ENCODE assay signal across 16 cellular contexts in the genomic region with DNA sequence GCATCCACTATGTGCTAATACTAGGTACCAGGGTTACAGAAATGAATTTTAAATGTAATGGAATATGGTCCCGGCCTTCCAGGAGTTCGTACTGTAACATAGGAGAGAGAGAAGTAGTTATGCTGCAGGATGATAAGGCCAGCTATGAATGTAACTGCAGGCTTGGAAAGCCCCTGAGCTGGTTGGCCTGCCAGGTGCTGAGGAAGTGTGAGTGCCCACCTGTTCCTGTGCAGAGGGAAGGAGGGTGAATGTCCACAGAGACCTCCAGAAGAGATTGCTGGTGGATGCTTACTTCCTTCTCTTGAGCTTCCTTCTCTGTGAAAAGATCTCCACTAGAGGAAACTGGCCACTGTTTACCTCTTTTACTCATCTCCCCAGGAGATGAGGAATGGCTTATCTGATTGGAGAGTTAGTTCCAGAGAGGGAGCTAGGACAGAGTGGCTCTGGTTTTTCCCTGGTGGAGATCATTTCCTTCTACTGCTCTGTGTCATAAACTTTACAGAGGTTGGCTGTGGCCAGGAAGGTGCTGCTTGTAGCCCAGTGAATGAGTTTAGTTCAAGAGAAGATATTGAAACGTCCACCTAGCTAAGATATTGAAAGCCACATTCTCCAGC.
DNase-seq lines count a peak whose midpoint lies in the region; FAIRE-seq and TF ChIP-seq lines count a peak whose summit lies in the region.
"Had no signal": no experiment of that assay in that cellular context is flagged by ENCODE, and none has a peak within 500 bp of the region (broad histone marks: within the 10 kb centered on the region; RNA-seq: fewer than 3 reads in every experiment).

No MANE protein-coding gene starts in this region.

- no peak overlapping the region for H3K27ac ChIP-seq in osteoblast (ENCODE audit: low read depth, low read length)

- H3K36me3 Mint-ChIP-seq in HFFc6 (ENCODE audit: low read depth) = peaks cover 10% of the 10 kb centered on the region
- H3K36me3 Mint-ChIP-seq: CD4-positive, CD25-positive, alpha-beta regulatory T cell had no signal

- peaks cover 62% of the 10 kb centered on the region for H3K4me1 Mint-ChIP-seq in HFFc6 (ENCODE audit: low read depth)

- peaks cover 1% of the 10 kb centered on the region; the same call in 1 of the 2 replicates for H3K27me3 Mint-ChIP-seq in HFFc6 (ENCODE audit: insufficient read depth)

- H4K20me1 ChIP-seq in osteoblast (ENCODE audit: insufficient read depth, low read length) = no peaks in the 10 kb centered on the region

- TF ChIP-seq CTCF in HFFc6 (IDR thresholded peaks at IDR 0.05) = no peak
- no peak for TF ChIP-seq CTCF in osteoblast (IDR thresholded peaks at IDR 0.05; ENCODE audit: extremely low read depth, low read depth, low read length)

- no peaks in the 10 kb centered on the region for H3K79me2 ChIP-seq in osteoblast (ENCODE audit: insufficient read depth, low read length)

- no peaks in the 10 kb centered on the region for H3K36me3 ChIP-seq in osteoblast (ENCODE audit: insufficient read depth, low read length)
- H3K36me3 ChIP-seq: upper lobe of left lung had no signal

- H3K9me3 ChIP-seq in osteoblast (ENCODE audit: low read depth, low read length) = no peaks in the 10 kb centered on the region
- H3K9me3 ChIP-seq: upper lobe of left lung had no signal

- peaks cover 32% of the 10 kb centered on the region for H3K4me1 ChIP-seq in osteoblast (ENCODE audit: insufficient read depth, low read length)

- H3K4me3 Mint-ChIP-seq in HFFc6 = no peak overlapping the region; the same call in 1 of the 2 replicates
- H3K4me3 Mint-ChIP-seq: activated T-cell treated with anti-CD3 and anti-CD28 coated beads, Interleukin-2, amount 50 U/mL, for 4 hours; CD4-positive, CD25-positive, alpha-beta regulatory T cell had no signal

- no peak overlapping the region for H3K4me2 ChIP-seq in osteoblast (ENCODE audit: insufficient read depth, low read length)

- peak; percentile 63 for FAIRE-seq in GM18507 (lab: Jason Lieb, UNC)
- FAIRE-seq: keratinocyte had no signal

- H3K4me3 ChIP-seq in osteoblast (ENCODE audit: insufficient read depth, low read length) = no peak overlapping the region
- H3K4me3 ChIP-seq: upper lobe of left lung had no signal

- DNase-seq in GM18507 (ENCODE audit: extremely low spot score, insufficient read length, low read depth) (no peak), HFFc6 (peak; percentile 16), NAMALWA (ENCODE audit: low spot score) (peak; percentile 53), osteoblast (ENCODE audit: insufficient read length, low spot score, missing footprints) (no peak), C1 segment of cervical spinal cord (lab: John Stamatoyannopoulos, UW) (no peak), superior temporal gyrus (ENCODE audit: extremely low spot score) (no peak)
- DNase-seq in activated CD4-positive, alpha-beta T cell treated with anti-CD3 and anti-CD28 coated beads, Interleukin-2, amount 50 U/mL, for 4 hours = no peak
- DNase-seq: activated CD4-positive, alpha-beta T cell treated with anti-CD3 and anti-CD28 coated beads for 48 hours; activated T-cell treated with anti-CD3 and anti-CD28 coated beads, Interleukin-2, amount 50 U/mL, for 4 hours; CD4-positive, CD25-positive, alpha-beta regulatory T cell; NCI-H2029 treated with DMSO at 0.1 percent for 48 hours; NCI-H69; stimulated activated CD4-positive, alpha-beta T cell treated with anti-CD3 and anti-CD28 coated beads, Interleukin-1b, Interleukin-23, amount 100 ng/mL, for 48 hours; T-helper 2 cell; upper lobe of left lung had no signal

- no peaks in the 10 kb centered on the region for H3K27me3 ChIP-seq in osteoblast (ENCODE audit: insufficient read depth, low read length)
- H3K27me3 ChIP-seq: upper lobe of left lung had no signal

- no peaks in the 10 kb centered on the region for H3K9me3 Mint-ChIP-seq in HFFc6
- H3K9me3 Mint-ChIP-seq: activated T-cell treated with anti-CD3 and anti-CD28 coated beads, Interleukin-2, amount 50 U/mL, for 4 hours had no signal

- H2AFZ ChIP-seq in osteoblast (ENCODE audit: low read length) = peak overlapping the region; percentile 12

- H3K27ac Mint-ChIP-seq in HFFc6 = peak overlapping the region; percentile 75

Comparison
In these comparisons a context has a peak if more than half of its experiments do, and no peak if none do; other contexts are left out.
1. DNase-seq: peak in HFFc6 (single experiment) and NAMALWA (single experiment); none in GM18507 (single experiment), osteoblast (single experiment), C1 segment of cervical spinal cord (0 of 14), activated CD4-positive, alpha-beta T cell treated with anti-CD3 and anti-CD28 coated beads, Interleukin-2, amount 50 U/mL, for 4 hours (0 of 2) and superior temporal gyrus (single experiment).